In the genomic region with DNA sequence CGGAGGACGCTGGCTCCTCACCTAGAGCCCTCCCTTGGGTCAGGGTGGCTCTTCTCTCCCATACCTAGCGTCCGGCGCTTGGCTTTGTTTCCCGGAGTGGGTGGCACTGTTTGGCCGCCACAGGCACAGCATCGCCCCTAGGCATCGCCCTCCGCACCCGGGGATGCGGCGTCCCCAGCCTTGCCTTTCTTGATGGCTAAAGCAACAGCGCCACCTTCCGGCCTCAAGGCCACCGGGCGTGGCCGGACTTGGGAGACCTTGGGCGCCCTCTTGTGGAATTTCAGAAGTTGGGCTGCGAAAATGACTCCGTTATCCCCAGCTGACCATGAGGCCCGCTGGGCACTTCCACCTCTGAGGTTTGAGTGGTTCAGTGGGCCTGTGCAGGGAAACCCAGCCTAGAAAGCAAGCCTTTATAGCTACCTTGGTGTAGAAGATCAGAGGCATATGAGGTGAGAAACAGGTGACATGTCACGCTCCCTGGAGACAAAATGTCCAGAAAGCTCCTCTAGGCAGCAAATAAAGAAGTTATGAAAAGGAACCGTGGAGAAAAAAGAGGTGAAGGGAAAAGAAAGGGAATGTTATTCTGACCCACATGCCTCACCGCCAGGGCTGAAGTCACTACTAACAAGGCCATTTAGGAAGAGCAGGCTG, we compare ENCODE assay signal across 8 cellular contexts. TPM values are rescaled to one million over a fixed set of nuclear protein-coding genes. Genes with fewer than 3 reads are reported as not detected.
DNase-seq lines count a peak whose midpoint lies in the region; ATAC-seq and TF ChIP-seq lines count a peak whose summit lies in the region.

No MANE protein-coding gene starts in this region.

- TF ChIP-seq CTCF in OCI-LY7 (conservative IDR thresholded peaks at IDR 0.05; ENCODE audit: low read length) (peak; percentile 100), esophagus muscularis mucosa (IDR thresholded peaks at IDR 0.05) (peak in 2 of 3 experiments; percentile 100)

- H3K27ac Mint-ChIP-seq in naive thymus-derived CD8-positive, alpha-beta T cell, result peak overlapping the region in 2 of 10 donors; percentile 34 to 48

- H3K36me3 ChIP-seq in OCI-LY7 (ENCODE audit: insufficient read depth, low read length), result no peaks in the 10 kb centered on the region
- H3K36me3 ChIP-seq in esophagus muscularis mucosa, result no peaks in the 10 kb centered on the region

- no peak for TF ChIP-seq POLR2A in esophagus muscularis mucosa (IDR thresholded peaks at IDR 0.05; ENCODE audit: low read depth)

- POLR2A ChIA-PET in OCI-LY7 (lab: Charles Lee), result no interaction called here
- POLR2A ChIA-PET in naive thymus-derived CD8-positive, alpha-beta T cell (lab: Charles Lee), result interaction anchor here (0.6 kb wide), 1 partner anchor 524 kb away, joined by 6 read pairs; no protein-coding TSS in a partner anchor

- intact Hi-C loops in OCI-LY7 (cut with micrococcal nuclease; ENCODE audit: unreplicated experiment), result loop anchor here (1.0 to 2.0 kb wide), 2 partner anchors 428 to 649 kb away; no protein-coding TSS in a partner anchor
- intact Hi-C loops in esophagus muscularis mucosa (cut with DNase I), result loop anchor here (1.0 to 5.0 kb wide), 3 partner anchors 35 to 650 kb away; no protein-coding TSS in a partner anchor

- DNase-seq in DMS153 treated with DMSO at 0.1 percent for 48 hours (lab: John Stamatoyannopoulos, UW; ENCODE audit: unreplicated experiment), result peak; percentile 83
- DNase-seq in KG1 (lab: John Stamatoyannopoulos, UW), result peak; percentile 91
- peak; percentile 93 for DNase-seq in OCI-LY7 (ENCODE audit: low spot score)
- DNase-seq in activated T-cell treated with anti-CD3 and anti-CD28 coated beads for 4 hours, result peak; percentile 79
- DNase-seq in esophagus muscularis mucosa (ENCODE audit: extremely low spot score), result peak; percentile 96
- peak; percentile 75 to 94 (median 84) for DNase-seq in naive thymus-derived CD8-positive, alpha-beta T cell
- peak; percentile 53 to 76 for DNase-seq in stimulated activated CD8-positive, alpha-beta memory T cell treated with anti-CD3 and anti-CD28 coated beads, Interleukin-7, amount 100 ng/mL, for 48 hours (ENCODE audit: extremely low read depth in 1 of 2, low read depth in 1 of 2)

- BruUV-seq in OCI-LY7 (replicated peaks; lab: Mats Ljungman, UMichigan), result no TSS peak

- no peaks in the 10 kb centered on the region for H3K4me1 ChIP-seq in OCI-LY7 (ENCODE audit: insufficient read depth, low read length, poor library complexity, severe bottlenecking)
- H3K4me1 ChIP-seq in esophagus muscularis mucosa, result peaks cover 19 to 42% (median 37%) of the 10 kb centered on the region in 4 donors

- peak overlapping the region in 2 of 10 donors; percentile 12 to 34 for H3K4me3 Mint-ChIP-seq in naive thymus-derived CD8-positive, alpha-beta T cell

- H3K9me3 ChIP-seq in OCI-LY7 (ENCODE audit: low read length) (no peaks in the 10 kb centered on the region), esophagus muscularis mucosa (no peaks in the 10 kb centered on the region)

- no peak overlapping the region for H3K27ac ChIP-seq in OCI-LY7 (ENCODE audit: low read depth, low read length, poor library complexity, severe bottlenecking)
- H3K27ac ChIP-seq in esophagus muscularis mucosa (replicated peaks in 1 of 4), result peak overlapping the region in 2 of 4 donors; percentile 38 to 40

- H2AFZ ChIP-seq in OCI-LY7 (ENCODE audit: low read length), result no peak overlapping the region

- no peaks in the 10 kb centered on the region for H3K9me3 Mint-ChIP-seq in naive thymus-derived CD8-positive, alpha-beta T cell

- H3K27me3 Mint-ChIP-seq in naive thymus-derived CD8-positive, alpha-beta T cell, result peaks cover 0 to 11% (median 4%) of the 10 kb centered on the region in 5 donors

- no peaks in the 10 kb centered on the region for H3K79me2 ChIP-seq in OCI-LY7 (ENCODE audit: insufficient read depth, low read depth, low read length)

- TF ChIP-seq EP300 in esophagus muscularis mucosa (IDR thresholded peaks at IDR 0.05), result no peak

- no peaks in the 10 kb centered on the region for H4K20me1 ChIP-seq in OCI-LY7 (ENCODE audit: insufficient read depth, low read length)

- H3K4me3 ChIP-seq in OCI-LY7 (ENCODE audit: low read depth, low read length, poor library complexity, severe bottlenecking) (no peak overlapping the region), esophagus muscularis mucosa (peak overlapping the region; percentile 16 to 36 (median 26))

- CTCF ChIA-PET in OCI-LY7 (lab: Charles Lee; ENCODE audit: unreplicated experiment), result interaction anchor here (0.5 to 1.6 kb wide), 5 partner anchors 10 to 460 kb away, joined by 4 to 10 read pairs (median 5); no protein-coding TSS in a partner anchor

- H3K4me2 ChIP-seq in OCI-LY7 (ENCODE audit: low read length), result no peak overlapping the region

- peaks cover 3 to 9% (median 7%) of the 10 kb centered on the region in 4 donors for H3K4me1 Mint-ChIP-seq in naive thymus-derived CD8-positive, alpha-beta T cell

- ATAC-seq in GM21723 (IDR thresholded peaks at IDR 0.05; ENCODE audit: unreplicated experiment), result peak; percentile 85
- ATAC-seq in naive thymus-derived CD8-positive, alpha-beta T cell, result peak; percentile 91 to 95

- H3K36me3 Mint-ChIP-seq in naive thymus-derived CD8-positive, alpha-beta T cell, result no peaks in the 10 kb centered on the region

- WGBS in esophagus muscularis mucosa, result 20% methylated on average over 10 of the region's 25 CpGs

- no peaks in the 10 kb centered on the region for H3K9me2 ChIP-seq in OCI-LY7 (ENCODE audit: insufficient read depth, low read length)

- H3K27me3 ChIP-seq in esophagus muscularis mucosa, result no peaks in the 10 kb centered on the region

RNA-seq across cellular contexts. Expression of gene SNX19, which starts 54.3 kb away (rescaled TPM):
- total RNA-seq in OCI-LY7 (2014; rRNA removed; shearing (Covaris generic)), result 35.8 and 43.5 TPM in 2 replicates
- total RNA-seq in OCI-LY7 (2022) (34.8 and 35.0 TPM in 2 replicates), esophagus muscularis mucosa (100 to 1,000 TPM in 2 of 4 donors, 10 to 100 TPM in 2; 87.6 to 118 (median 95.8) TPM)
- total RNA-seq in naive thymus-derived CD8-positive, alpha-beta T cell, result 10 to 100 TPM; 66.3 to 66.7 TPM
- polyA plus RNA-seq in naive thymus-derived CD8-positive, alpha-beta T cell, result 10 to 100 TPM; 12.9 to 34.1 (median 21.6) TPM
